Comparison of ENCODE assay signal across 11 cellular contexts in genomic region chr5:95759634-95760033, GRCh38. TPM values are rescaled to one million over a fixed set of nuclear protein-coding genes. Genes with fewer than 3 reads are reported as not detected.
DNase-seq lines count a peak whose midpoint lies in the region; ATAC-seq, FAIRE-seq and TF ChIP-seq lines count a peak whose summit lies in the region.
"Had no signal": no experiment of that assay in that cellular context is flagged by ENCODE, and none has a peak within 500 bp of the region (broad histone marks: within the 10 kb centered on the region; RNA-seq: fewer than 3 reads in every experiment).

No MANE protein-coding gene starts in this region.

- ATAC-seq in activated naive CD8-positive, alpha-beta T cell treated with anti-CD3 and anti-CD28 coated beads, Interleukin-2, amount 10 ng/mL, durations not matched to agents 7 days and 5 days (ENCODE audit: low read depth) = no peak
- ATAC-seq in activated naive CD8-positive, alpha-beta T cell treated with anti-CD3 and anti-CD28 coated beads, Interleukin-2, amount 50 U/mL, for 24 hours = no peak
- ATAC-seq in GM21786 (IDR thresholded peaks at IDR 0.05; ENCODE audit: unreplicated experiment) = no peak

- TF ChIP-seq EP300 in tibial nerve (IDR thresholded peaks at IDR 0.05) = no peak

- H2AFZ ChIP-seq in keratinocyte (ENCODE audit: control insufficient read depth, low read length) = peak overlapping the region; percentile 18

- H3K4me2 ChIP-seq in keratinocyte (ENCODE audit: control insufficient read depth, extremely low read depth, insufficient read depth, low read depth, low read length) = peak overlapping the region; percentile 72

- POLR2A ChIA-PET in activated naive CD8-positive, alpha-beta T cell treated with anti-CD3 and anti-CD28 coated beads, Interleukin-2, amount 10 ng/mL, durations not matched to agents 7 days and 5 days (lab: Charles Lee) = interaction anchor here (1.1 kb wide), 1 partner anchor 113 kb away, joined by 5 read pairs; the partner anchor contains the start of gene RFESD

- H3K36me3 Mint-ChIP-seq in activated naive CD8-positive, alpha-beta T cell treated with anti-CD3 and anti-CD28 coated beads, Interleukin-2, amount 10 ng/mL, durations not matched to agents 7 days and 5 days = no peaks in the 10 kb centered on the region
- H3K36me3 Mint-ChIP-seq in activated naive CD8-positive, alpha-beta T cell treated with anti-CD3 and anti-CD28 coated beads, Interleukin-2, amount 50 U/mL, for 24 hours (ENCODE audit: low read depth) = no peaks in the 10 kb centered on the region

- H3K9me1 ChIP-seq in keratinocyte (ENCODE audit: control insufficient read depth, extremely low read depth, insufficient read depth, low read length) = no peaks in the 10 kb centered on the region

- no peak for FAIRE-seq in keratinocyte (lab: Jason Lieb, UNC)
- FAIRE-seq: D721Med had no signal

- TF ChIP-seq POLR2A in tibial nerve (IDR thresholded peaks at IDR 0.05) = no peak

- dilution Hi-C loops in keratinocyte (cut with MboI; ENCODE audit: extremely low pct_ligation_motif_present, low sequenced_read_pairs) = no loop called here

- H3K27me3 Mint-ChIP-seq in activated naive CD8-positive, alpha-beta T cell treated with anti-CD3 and anti-CD28 coated beads, Interleukin-2, amount 10 ng/mL, durations not matched to agents 7 days and 5 days = peaks cover 1% of the 10 kb centered on the region
- no peaks in the 10 kb centered on the region for H3K27me3 Mint-ChIP-seq in activated naive CD8-positive, alpha-beta T cell treated with anti-CD3 and anti-CD28 coated beads, Interleukin-2, amount 50 U/mL, for 24 hours

- peaks cover 32% of the 10 kb centered on the region for H3K4me1 Mint-ChIP-seq in activated naive CD8-positive, alpha-beta T cell treated with anti-CD3 and anti-CD28 coated beads, Interleukin-2, amount 10 ng/mL, durations not matched to agents 7 days and 5 days
- peaks cover 35% of the 10 kb centered on the region for H3K4me1 Mint-ChIP-seq in activated naive CD8-positive, alpha-beta T cell treated with anti-CD3 and anti-CD28 coated beads, Interleukin-2, amount 50 U/mL, for 24 hours

- H3K9me3 ChIP-seq in SJCRH30 (replicated peaks) (no peaks in the 10 kb centered on the region), keratinocyte (ENCODE audit: control insufficient read depth, low read depth, low read length) (no peaks in the 10 kb centered on the region), tibial nerve (no peaks in the 10 kb centered on the region)

- H3K36me3 ChIP-seq in SJCRH30 = peaks cover 55% of the 10 kb centered on the region
- H3K36me3 ChIP-seq in keratinocyte (ENCODE audit: control insufficient read depth in 2 of 2, extremely low read depth in 1 of 2, insufficient read depth in 2 of 2, low read length in 2 of 2) = no peaks in the 10 kb centered on the region
- peaks cover 0 to 36% (median 0%) of the 10 kb centered on the region in 3 donors for H3K36me3 ChIP-seq in tibial nerve

- H3K79me2 ChIP-seq in keratinocyte (ENCODE audit: control insufficient read depth, insufficient read depth, low read length) = no peaks in the 10 kb centered on the region

- H3K9ac ChIP-seq in keratinocyte (ENCODE audit: control insufficient read depth, extremely low read depth, insufficient read depth, low read length) = no peak overlapping the region

- peak overlapping the region; percentile 40 for H3K27ac Mint-ChIP-seq in activated naive CD8-positive, alpha-beta T cell treated with anti-CD3 and anti-CD28 coated beads, Interleukin-2, amount 10 ng/mL, durations not matched to agents 7 days and 5 days
- no peak overlapping the region for H3K27ac Mint-ChIP-seq in activated naive CD8-positive, alpha-beta T cell treated with anti-CD3 and anti-CD28 coated beads, Interleukin-2, amount 50 U/mL, for 24 hours

- no peaks in the 10 kb centered on the region for H4K20me1 ChIP-seq in keratinocyte (ENCODE audit: control insufficient read depth, extremely low read depth, insufficient read depth, low read length)

- H3K27ac ChIP-seq in SJCRH30 = peak overlapping the region; percentile 35
- no peak overlapping the region for H3K27ac ChIP-seq in keratinocyte (ENCODE audit: control insufficient read depth, insufficient read depth, low read length)
- peak overlapping the region; percentile 14 to 80 (median 52) for H3K27ac ChIP-seq in tibial nerve

- WGBS in tibial nerve, 2 donors = 21 to 26% methylated on average over 2 of the region's 2 CpGs

- TF ChIP-seq CTCF in keratinocyte (optimal IDR thresholded peaks at IDR 0.05 in 1 of 3, IDR thresholded peaks at IDR 0.05 in 1 of 3, conservative IDR thresholded peaks at IDR 0.05 in 1 of 3; ENCODE audit: extremely low read depth in 1 of 3, insufficient read depth in 2 of 3, low read length in 3 of 3) (no peak), tibial nerve (IDR thresholded peaks at IDR 0.05) (no peak)

- H3K27me3 ChIP-seq in SJCRH30 (no peaks in the 10 kb centered on the region), keratinocyte (ENCODE audit: control insufficient read depth, extremely low read depth, insufficient read depth, low read length) (no peaks in the 10 kb centered on the region), tibial nerve (no peaks in the 10 kb centered on the region)

- H3K4me3 Mint-ChIP-seq in activated naive CD8-positive, alpha-beta T cell treated with anti-CD3 and anti-CD28 coated beads, Interleukin-2, amount 10 ng/mL, durations not matched to agents 7 days and 5 days = no peak overlapping the region
- H3K4me3 Mint-ChIP-seq in activated naive CD8-positive, alpha-beta T cell treated with anti-CD3 and anti-CD28 coated beads, Interleukin-2, amount 50 U/mL, for 24 hours = no peak overlapping the region

- H3K9me3 Mint-ChIP-seq in activated naive CD8-positive, alpha-beta T cell treated with anti-CD3 and anti-CD28 coated beads, Interleukin-2, amount 10 ng/mL, durations not matched to agents 7 days and 5 days = no peaks in the 10 kb centered on the region
- H3K9me3 Mint-ChIP-seq in activated naive CD8-positive, alpha-beta T cell treated with anti-CD3 and anti-CD28 coated beads, Interleukin-2, amount 50 U/mL, for 24 hours = no peaks in the 10 kb centered on the region

- H3K4me1 ChIP-seq in SJCRH30 (peaks cover 35% of the 10 kb centered on the region), keratinocyte (ENCODE audit: control insufficient read depth, extremely low read depth, insufficient read depth, low read length) (peaks cover 16% of the 10 kb centered on the region), tibial nerve (peaks cover 0 to 51% (median 23%) of the 10 kb centered on the region in 4 donors)

- DNase-seq in activated naive CD8-positive, alpha-beta T cell treated with anti-CD3 and anti-CD28 coated beads, Interleukin-2, amount 10 ng/mL, durations not matched to agents 7 days and 5 days = no peak
- no peak for DNase-seq in activated naive CD8-positive, alpha-beta T cell treated with anti-CD3 and anti-CD28 coated beads, Interleukin-2, amount 50 U/mL, for 24 hours
- DNase-seq in SJCRH30 (peak; percentile 30 to 59), keratinocyte (ENCODE audit: low read depth, low spot score) (no peak), tibial nerve (ENCODE audit: low spot score in 2 of 2) (no peak), LoVo (ENCODE audit: low spot score) (no peak), T1000 (lab: John Stamatoyannopoulos, UW) (no peak)
- DNase-seq: activated T-cell treated with anti-CD3 and anti-CD28 coated beads, Interleukin-2, amount 50 U/mL, for 48 hours; NK-92 treated with Interleukin-12 subunit alpha and Interleukin-12 subunit beta, amount 100 ng/mL, for 24 hours had no signal

- H3K4me3 ChIP-seq in SJCRH30 (no peak overlapping the region), keratinocyte (ENCODE audit: control insufficient read depth in 2 of 3, extremely low read depth in 1 of 3, insufficient read depth in 2 of 3, low read depth in 1 of 3, low read length in 3 of 3) (no peak overlapping the region), tibial nerve (no peak overlapping the region)

RNA-seq across cellular contexts. Expression of gene RHOBTB3, which starts 28.5 kb away (rescaled TPM):
- total RNA-seq in activated naive CD8-positive, alpha-beta T cell treated with anti-CD3 and anti-CD28 coated beads, Interleukin-2, amount 10 ng/mL, durations not matched to agents 7 days and 5 days = under 1 TPM; 0.06 to 0.61 TPM
- total RNA-seq in SJCRH30 (2014; rRNA removed; shearing (Covaris generic)) = 194 and 212 TPM in 2 replicates
- 4.7 to 7.3 TPM (median 6.5 TPM) in 3 replicates for polyA plus RNA-seq in keratinocyte
- polyA plus RNA-seq in keratinocyte (2011; ENCODE audit: low read depth) = 1.4 TPM
- 7.5 and 7.7 TPM in 2 replicates for polyA plus RNA-seq in keratinocyte (2011; cell fraction: cytosol; rRNA removed)
- polyA plus RNA-seq in keratinocyte (2011; cell fraction: nucleus; rRNA removed) = 13.9 and 16.5 TPM in 2 replicates
- 1.6 and 5.5 TPM in 2 replicates for polyA plus RNA-seq in keratinocyte (2012; ENCODE audit: low replicate concordance)
- 19.5 to 37.6 TPM (median 29.0 TPM) in 3 replicates for polyA minus RNA-seq in keratinocyte
- 19.0 TPM for polyA minus RNA-seq in keratinocyte (2011; cell fraction: cytosol; rRNA and poly(A)+ RNA removed)
- polyA minus RNA-seq in keratinocyte (2011; cell fraction: nucleus; rRNA and poly(A)+ RNA removed) = 19.7 and 42.0 TPM in 2 replicates
- 100 to 1,000 TPM; 130 to 219 (median 195) TPM for total RNA-seq in tibial nerve

Comparison
In these comparisons a context has a peak if more than half of its experiments do, and no peak if none do; other contexts are left out.
1. DNase-seq: peak in SJCRH30 (2 of 2); none in activated naive CD8-positive, alpha-beta T cell treated with anti-CD3 and anti-CD28 coated beads, Interleukin-2, amount 10 ng/mL, durations not matched to agents 7 days and 5 days (single experiment), activated naive CD8-positive, alpha-beta T cell treated with anti-CD3 and anti-CD28 coated beads, Interleukin-2, amount 50 U/mL, for 24 hours (single experiment), keratinocyte (single experiment), tibial nerve (0 of 2), LoVo (single experiment) and T1000 (single experiment).
2. RNA of gene RHOBTB3, which starts 28.5 kb away (total RNA-seq): 130 to 219 TPM in tibial nerve and 194 to 212 TPM in SJCRH30; 0.06 to 0.61 TPM in activated naive CD8-positive, alpha-beta T cell treated with anti-CD3 and anti-CD28 coated beads, Interleukin-2, amount 10 ng/mL, durations not matched to agents 7 days and 5 days; every median in the first group is over 10 times any median in the second.